Comparison of ENCODE assay signal across 21 cellular contexts in genomic region chr1:234107416-234108021, GRCh38.
"Had no signal": no experiment of that assay in that cellular context is flagged by ENCODE, and none has a peak within 500 bp of the region (broad histone marks: within the 10 kb centered on the region; RNA-seq: fewer than 3 reads in every experiment).

No MANE protein-coding gene starts in this region.

- DNase-seq: activated CD4-positive, alpha-beta T cell treated with anti-CD3 and anti-CD28 coated beads, Interleukin-2, amount 50 U/mL, for 1 hour; activated CD4-positive, CD25-positive, alpha-beta regulatory T cell treated with anti-CD3 and anti-CD28 coated beads, Interleukin-2, amount 50 U/mL, for 72 hours; activated CD8-positive, alpha-beta memory T cell treated with anti-CD3 and anti-CD28 coated beads, Interleukin-2, amount 50 U/mL, for 4 hours; activated naive CD4-positive, alpha-beta T cell treated with anti-CD3 and anti-CD28 coated beads for 36 hours; activated T-cell treated with anti-CD3 and anti-CD28 coated beads, Interleukin-2, amount 50 U/mL, for 4 hours; brain microvascular endothelial cell; central memory CD4-positive, alpha-beta T cell; dorsolateral prefrontal cortex; endodermal cell; foreskin fibroblast; mucosa of descending colon; naive thymus-derived CD4-positive, alpha-beta T cell; psoas muscle; right lobe of liver; small intestine; stimulated activated CD4-positive, alpha-beta T cell treated with anti-CD3 and anti-CD28 coated beads, Interleukin-4, amount 100 ng/mL, for 4 hours; upper lobe of left lung had no signal

- H3K4me1 ChIP-seq: neural progenitor cell, psoas muscle, right lobe of liver, upper lobe of left lung had no signal

- H3K36me3 ChIP-seq: brain microvascular endothelial cell, neural progenitor cell, right lobe of liver, thoracic aorta, upper lobe of left lung had no signal

- H3K27ac ChIP-seq: brain microvascular endothelial cell, dorsolateral prefrontal cortex, epithelial cell of prostate, neural progenitor cell, psoas muscle, right lobe of liver, thoracic aorta, upper lobe of left lung had no signal

- H3K9me3 ChIP-seq: mucosa of descending colon, psoas muscle, right lobe of liver, thoracic aorta, upper lobe of left lung had no signal

- H3K4me3 ChIP-seq: dorsolateral prefrontal cortex, mucosa of descending colon, neural progenitor cell, psoas muscle, right lobe of liver, thoracic aorta, upper lobe of left lung had no signal

- ATAC-seq: activated T-cell treated with anti-CD3 and anti-CD28 coated beads, Interleukin-2, amount 50 U/mL, for 4 hours; mucosa of descending colon; naive thymus-derived CD4-positive, alpha-beta T cell; psoas muscle; right lobe of liver; stimulated activated memory B cell treated with anti-CD40 and anti-IgM and Interleukin-4, amounts not matched to agents 10 μg/mL and 1 μg/mL and 100 μg/mL, for 72 hours had no signal

- H3K27me3 ChIP-seq: brain microvascular endothelial cell, dorsolateral prefrontal cortex, neural progenitor cell, right lobe of liver, upper lobe of left lung had no signal
